8 cellular contexts compared by ENCODE assay signal in the genomic region with DNA sequence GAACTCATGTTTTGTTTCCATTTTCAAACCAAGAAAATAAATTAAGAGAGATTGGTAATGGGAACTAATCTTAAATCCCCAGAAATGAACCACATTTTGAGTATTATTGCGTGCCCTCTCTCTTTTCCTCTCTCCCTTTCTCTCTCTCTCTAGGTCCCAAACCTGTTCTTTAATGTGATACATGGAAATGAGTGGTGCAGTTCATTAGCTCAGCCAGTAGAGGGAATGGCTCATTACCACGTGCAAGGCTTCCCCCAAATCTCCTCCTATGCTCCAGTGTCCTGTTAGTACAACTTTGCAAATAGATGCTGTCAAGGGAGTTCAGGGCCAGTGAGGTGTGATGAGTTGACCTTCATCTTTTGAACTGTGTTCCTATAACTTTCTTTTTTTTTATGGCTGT.
DNase-seq lines count a peak whose midpoint lies in the region; ATAC-seq and TF ChIP-seq lines count a peak whose summit lies in the region.

No MANE protein-coding gene starts in this region.

- H2AFZ ChIP-seq in GM23248 (no peak overlapping the region), MM.1S (ENCODE audit: low read length) (no peak overlapping the region)

- H3K36me3 ChIP-seq in GM23248 (ENCODE audit: low read depth), result no peaks in the 10 kb centered on the region
- H3K36me3 ChIP-seq in MM.1S (replicated peaks; ENCODE audit: insufficient read depth, low read length), result no peaks in the 10 kb centered on the region

- peaks cover 1% of the 10 kb centered on the region for H3K4me1 Mint-ChIP-seq in activated CD4-positive, alpha-beta memory T cell treated with anti-CD3 and anti-CD28 coated beads for 36 hours (ENCODE audit: low read depth)
- H3K4me1 Mint-ChIP-seq in activated CD4-positive, alpha-beta memory T cell treated with anti-CD3 and anti-CD28 coated beads, Interleukin-2, amount 10 ng/mL, durations not matched to agents 7 days and 5 days, result no peaks in the 10 kb centered on the region
- no peaks in the 10 kb centered on the region for H3K4me1 Mint-ChIP-seq in activated CD4-positive, alpha-beta T cell treated with anti-CD3 and anti-CD28 coated beads, Interleukin-2, amount 10 ng/mL, durations not matched to agents 24 days and 14 days
- no peaks in the 10 kb centered on the region for H3K4me1 Mint-ChIP-seq in immature natural killer cell

- H3K36me3 Mint-ChIP-seq in activated CD4-positive, alpha-beta memory T cell treated with anti-CD3 and anti-CD28 coated beads for 36 hours, result no peaks in the 10 kb centered on the region
- H3K36me3 Mint-ChIP-seq in activated CD4-positive, alpha-beta memory T cell treated with anti-CD3 and anti-CD28 coated beads, Interleukin-2, amount 10 ng/mL, durations not matched to agents 7 days and 5 days (ENCODE audit: low read depth), result no peaks in the 10 kb centered on the region
- no peaks in the 10 kb centered on the region for H3K36me3 Mint-ChIP-seq in activated CD4-positive, alpha-beta T cell treated with anti-CD3 and anti-CD28 coated beads, Interleukin-2, amount 10 ng/mL, durations not matched to agents 24 days and 14 days (ENCODE audit: low read depth)
- no peaks in the 10 kb centered on the region for H3K36me3 Mint-ChIP-seq in immature natural killer cell

- no peak overlapping the region for H3K27ac ChIP-seq in GM23248
- no peak overlapping the region for H3K27ac ChIP-seq in MM.1S (ENCODE audit: low read length)

- H3F3A ChIP-seq in GM23248 (ENCODE audit: insufficient read depth) (no peaks in the 10 kb centered on the region), MM.1S (ENCODE audit: insufficient read depth, low read length) (no peaks in the 10 kb centered on the region)

- peak; percentile 34 for TF ChIP-seq CTCF in MM.1S (IDR thresholded peaks at IDR 0.05; ENCODE audit: low read length)

- no peaks in the 10 kb centered on the region for H3K9me3 Mint-ChIP-seq in activated CD4-positive, alpha-beta memory T cell treated with anti-CD3 and anti-CD28 coated beads for 36 hours
- no peaks in the 10 kb centered on the region for H3K9me3 Mint-ChIP-seq in activated CD4-positive, alpha-beta memory T cell treated with anti-CD3 and anti-CD28 coated beads, Interleukin-2, amount 10 ng/mL, durations not matched to agents 7 days and 5 days
- H3K9me3 Mint-ChIP-seq in activated CD4-positive, alpha-beta T cell treated with anti-CD3 and anti-CD28 coated beads, Interleukin-2, amount 10 ng/mL, durations not matched to agents 24 days and 14 days, result no peaks in the 10 kb centered on the region
- peaks cover 0 to 1% (median 0%) of the 10 kb centered on the region in 6 donors for H3K9me3 Mint-ChIP-seq in immature natural killer cell

- no peaks in the 10 kb centered on the region for H3K4me1 ChIP-seq in GM23248 (ENCODE audit: insufficient read depth)
- H3K4me1 ChIP-seq in MM.1S (ENCODE audit: low read length), result no peaks in the 10 kb centered on the region

- peak; percentile 12 for DNase-seq in activated CD4-positive, alpha-beta memory T cell treated with anti-CD3 and anti-CD28 coated beads for 36 hours
- no peak for DNase-seq in activated CD4-positive, alpha-beta memory T cell treated with anti-CD3 and anti-CD28 coated beads, Interleukin-2, amount 10 ng/mL, durations not matched to agents 7 days and 5 days
- peak; percentile 48 for DNase-seq in GM23248
- no peak for DNase-seq in MM.1S
- peak; percentile 58 for DNase-seq in activated CD4-positive, alpha-beta T cell treated with anti-CD3 and anti-CD28 coated beads, Interleukin-2, amount 10 ng/mL, durations not matched to agents 24 days and 14 days
- peak in 2 of 3 donors; percentile 6 to 23 for DNase-seq in immature natural killer cell
- DNase-seq in cerebellar cortex (ENCODE audit: low spot score), result no peak

- ATAC-seq in HG03378 (IDR thresholded peaks at IDR 0.05; ENCODE audit: unreplicated experiment), result no peak

- no peaks in the 10 kb centered on the region for H3K9me2 ChIP-seq in GM23248 (ENCODE audit: insufficient read depth)
- no peaks in the 10 kb centered on the region for H3K9me2 ChIP-seq in MM.1S (replicated peaks; ENCODE audit: insufficient read depth, low read length)

- H3K27me3 ChIP-seq in GM23248 (replicated peaks; ENCODE audit: insufficient read depth) (no peaks in the 10 kb centered on the region), MM.1S (replicated peaks; ENCODE audit: insufficient read depth, low read length) (no peaks in the 10 kb centered on the region)

- no peaks in the 10 kb centered on the region for H3K79me2 ChIP-seq in GM23248 (ENCODE audit: insufficient read depth)
- no peaks in the 10 kb centered on the region for H3K79me2 ChIP-seq in MM.1S (ENCODE audit: low read length)

- H3K27ac Mint-ChIP-seq in activated CD4-positive, alpha-beta memory T cell treated with anti-CD3 and anti-CD28 coated beads for 36 hours, result no peak overlapping the region
- H3K27ac Mint-ChIP-seq in activated CD4-positive, alpha-beta memory T cell treated with anti-CD3 and anti-CD28 coated beads, Interleukin-2, amount 10 ng/mL, durations not matched to agents 7 days and 5 days, result no peak overlapping the region
- no peak overlapping the region for H3K27ac Mint-ChIP-seq in activated CD4-positive, alpha-beta T cell treated with anti-CD3 and anti-CD28 coated beads, Interleukin-2, amount 10 ng/mL, durations not matched to agents 24 days and 14 days
- H3K27ac Mint-ChIP-seq in immature natural killer cell, result no peak overlapping the region

- H3K9me3 ChIP-seq in GM23248 (ENCODE audit: low read depth) (no peaks in the 10 kb centered on the region), MM.1S (replicated peaks; ENCODE audit: insufficient read depth, low read length) (no peaks in the 10 kb centered on the region)

- intact Hi-C loops in activated CD4-positive, alpha-beta memory T cell treated with anti-CD3 and anti-CD28 coated beads for 36 hours (cut with micrococcal nuclease), result loop anchor here (1.0 kb wide), 1 partner anchor 429 kb away; no protein-coding TSS in a partner anchor
- intact Hi-C loops in activated CD4-positive, alpha-beta T cell treated with anti-CD3 and anti-CD28 coated beads, Interleukin-2, amount 10 ng/mL, durations not matched to agents 24 days and 14 days (cut with micrococcal nuclease), result no loop called here

- H3K4me3 ChIP-seq in GM23248 (no peak overlapping the region), MM.1S (ENCODE audit: low read length) (no peak overlapping the region)

- POLR2A ChIA-PET in activated CD4-positive, alpha-beta memory T cell treated with anti-CD3 and anti-CD28 coated beads for 36 hours (lab: Charles Lee), result no interaction called here
- POLR2A ChIA-PET in activated CD4-positive, alpha-beta memory T cell treated with anti-CD3 and anti-CD28 coated beads, Interleukin-2, amount 10 ng/mL, durations not matched to agents 7 days and 5 days (lab: Charles Lee), result no interaction called here

- in situ Hi-C loops in GM23248 (cut with MboI), result no loop called here

- no peak overlapping the region for H3K4me3 Mint-ChIP-seq in activated CD4-positive, alpha-beta memory T cell treated with anti-CD3 and anti-CD28 coated beads for 36 hours
- no peak overlapping the region for H3K4me3 Mint-ChIP-seq in activated CD4-positive, alpha-beta memory T cell treated with anti-CD3 and anti-CD28 coated beads, Interleukin-2, amount 10 ng/mL, durations not matched to agents 7 days and 5 days
- no peak overlapping the region for H3K4me3 Mint-ChIP-seq in activated CD4-positive, alpha-beta T cell treated with anti-CD3 and anti-CD28 coated beads, Interleukin-2, amount 10 ng/mL, durations not matched to agents 24 days and 14 days
- no peak overlapping the region for H3K4me3 Mint-ChIP-seq in immature natural killer cell

- no peaks in the 10 kb centered on the region for H4K20me1 ChIP-seq in GM23248 (ENCODE audit: insufficient read depth)
- no peaks in the 10 kb centered on the region for H4K20me1 ChIP-seq in MM.1S (ENCODE audit: insufficient read depth, low read length)

- CTCF ChIA-PET in activated CD4-positive, alpha-beta memory T cell treated with anti-CD3 and anti-CD28 coated beads for 36 hours (lab: Charles Lee), result interaction anchor here (0.7 to 1.3 kb wide), 3 partner anchors 22 to 429 kb away, joined by 4 to 7 read pairs (median 5); no protein-coding TSS in a partner anchor
- CTCF ChIA-PET in activated CD4-positive, alpha-beta memory T cell treated with anti-CD3 and anti-CD28 coated beads, Interleukin-2, amount 10 ng/mL, durations not matched to agents 7 days and 5 days (lab: Charles Lee), result interaction anchor here (0.6 kb wide), 1 partner anchor 92 kb away, joined by 3 read pairs; no protein-coding TSS in a partner anchor

- WGBS in GM23248 (ENCODE audit: low coverage in 1 of 2, low lambda C conversion rate in 2 of 2, missing lambda C conversion rate in 2 of 2), 2 experiments, result 31 to 36% methylated on average over 2 of the region's 2 CpGs

- H3K4me2 ChIP-seq in GM23248 (ENCODE audit: unreplicated experiment) (no peak overlapping the region), MM.1S (ENCODE audit: low read depth, low read length) (no peak overlapping the region)

- H3K9ac ChIP-seq in GM23248 (no peak overlapping the region), MM.1S (ENCODE audit: low read length) (no peak overlapping the region)

- peaks cover 2% of the 10 kb centered on the region for H3K27me3 Mint-ChIP-seq in activated CD4-positive, alpha-beta memory T cell treated with anti-CD3 and anti-CD28 coated beads for 36 hours
- no peaks in the 10 kb centered on the region for H3K27me3 Mint-ChIP-seq in activated CD4-positive, alpha-beta memory T cell treated with anti-CD3 and anti-CD28 coated beads, Interleukin-2, amount 10 ng/mL, durations not matched to agents 7 days and 5 days
- H3K27me3 Mint-ChIP-seq in activated CD4-positive, alpha-beta T cell treated with anti-CD3 and anti-CD28 coated beads, Interleukin-2, amount 10 ng/mL, durations not matched to agents 24 days and 14 days, result peaks cover 3% of the 10 kb centered on the region
- H3K27me3 Mint-ChIP-seq in immature natural killer cell (ENCODE audit: low read depth in 3 of 3), result peaks cover 0 to 2% (median 0%) of the 10 kb centered on the region in 3 donors

Comparison
In these comparisons a context has a peak if more than half of its experiments do, and no peak if none do; other contexts are left out.
1. DNase-seq: peak in activated CD4-positive, alpha-beta memory T cell treated with anti-CD3 and anti-CD28 coated beads for 36 hours (single experiment), GM23248 (single experiment), activated CD4-positive, alpha-beta T cell treated with anti-CD3 and anti-CD28 coated beads, Interleukin-2, amount 10 ng/mL, durations not matched to agents 24 days and 14 days (single experiment) and immature natural killer cell (2 of 3); none in activated CD4-positive, alpha-beta memory T cell treated with anti-CD3 and anti-CD28 coated beads, Interleukin-2, amount 10 ng/mL, durations not matched to agents 7 days and 5 days (single experiment), MM.1S (single experiment) and cerebellar cortex (single experiment).